Comparison of ENCODE assay signal across 27 cellular contexts in the genomic region with DNA sequence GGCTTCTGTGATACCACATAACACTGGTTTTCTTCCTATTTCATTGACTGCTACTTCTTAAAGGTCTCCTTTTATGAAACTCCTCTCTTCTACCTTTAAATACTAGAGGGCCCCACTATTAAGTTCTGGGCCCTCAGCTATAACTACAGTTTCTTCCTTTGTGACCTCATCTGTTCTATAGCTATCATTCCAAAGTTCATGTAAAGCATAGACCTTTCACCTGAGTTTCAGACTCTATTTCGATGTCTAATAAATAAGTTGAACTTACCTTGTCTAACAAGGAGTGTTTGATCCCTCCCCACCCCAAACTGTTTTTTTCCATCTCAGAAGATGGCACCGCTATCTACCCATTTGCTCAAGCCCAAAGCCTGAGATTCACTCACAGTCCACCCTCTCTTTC. TPM values are rescaled to one million over a fixed set of nuclear protein-coding genes. Genes with fewer than 3 reads are reported as not detected.
DNase-seq lines count a peak whose midpoint lies in the region; ATAC-seq, FAIRE-seq and TF ChIP-seq lines count a peak whose summit lies in the region.
"Had no signal": no experiment of that assay in that cellular context is flagged by ENCODE, and none has a peak within 500 bp of the region (broad histone marks: within the 10 kb centered on the region; RNA-seq: fewer than 3 reads in every experiment).

No MANE protein-coding gene starts in this region.

- no peak overlapping the region for H3K27ac ChIP-seq in testis
- H3K27ac ChIP-seq: A549; BLaER1 treated with 17β-estradiol and CSF1 and Interleukin-3, amounts not matched to agents 10 nM and 100 nM; GM23248 had no signal

- no peak for FAIRE-seq in HTR-8/SVneo (lab: Jason Lieb, UNC)
- FAIRE-seq: A549, GM12891, GM19239 had no signal

- no peaks in the 10 kb centered on the region for H3K9me3 Mint-ChIP-seq in stimulated activated naive CD8-positive, alpha-beta T cell treated with anti-CD3 and anti-CD28 coated beads, Interleukin-15, amount 100 ng/mL, for 72 hours
- no peaks in the 10 kb centered on the region for H3K9me3 Mint-ChIP-seq in activated T-helper 17 cell treated with anti-CD3 and anti-CD28 coated beads, Interleukin-2, amount 50 U/mL, for 72 hours
- H3K9me3 Mint-ChIP-seq: CD14-positive monocyte; CD4-positive, alpha-beta memory T cell; H9 had no signal

- H3K27me3 Mint-ChIP-seq in stimulated activated naive CD8-positive, alpha-beta T cell treated with anti-CD3 and anti-CD28 coated beads, Interleukin-15, amount 100 ng/mL, for 72 hours = no peaks in the 10 kb centered on the region
- no peaks in the 10 kb centered on the region for H3K27me3 Mint-ChIP-seq in activated T-helper 17 cell treated with anti-CD3 and anti-CD28 coated beads, Interleukin-2, amount 50 U/mL, for 72 hours
- H3K27me3 Mint-ChIP-seq: CD4-positive, alpha-beta memory T cell had no signal

- intact Hi-C loops in mucosa of descending colon (cut with DNase I, micrococcal nuclease) = no loop called here
- intact Hi-C loops in testis (cut with DNase I; ENCODE audit: low total_unique reads) = no loop called here

- H3K9me3 ChIP-seq in mucosa of descending colon (no peaks in the 10 kb centered on the region), testis (no peaks in the 10 kb centered on the region)
- H3K9me3 ChIP-seq: A549; BE2C; BLaER1 treated with 17β-estradiol and CSF1 and Interleukin-3, amounts not matched to agents 10 nM and 100 nM had no signal

- no peak overlapping the region for H3K4me3 Mint-ChIP-seq in stimulated activated naive CD8-positive, alpha-beta T cell treated with anti-CD3 and anti-CD28 coated beads, Interleukin-15, amount 100 ng/mL, for 72 hours
- no peak overlapping the region for H3K4me3 Mint-ChIP-seq in activated T-helper 17 cell treated with anti-CD3 and anti-CD28 coated beads, Interleukin-2, amount 50 U/mL, for 72 hours
- H3K4me3 Mint-ChIP-seq: CD14-positive monocyte; CD4-positive, alpha-beta memory T cell; H9 had no signal

- H3K4me1 Mint-ChIP-seq in stimulated activated naive CD8-positive, alpha-beta T cell treated with anti-CD3 and anti-CD28 coated beads, Interleukin-15, amount 100 ng/mL, for 72 hours = peaks cover 6% of the 10 kb centered on the region
- peaks cover 7% of the 10 kb centered on the region for H3K4me1 Mint-ChIP-seq in activated T-helper 17 cell treated with anti-CD3 and anti-CD28 coated beads, Interleukin-2, amount 50 U/mL, for 72 hours
- H3K4me1 Mint-ChIP-seq: H9 had no signal

- WGBS in testis, 2 donors = 96 to 97% methylated on average over 2 of the region's 2 CpGs

- H3K4me3 ChIP-seq in mucosa of descending colon (no peak overlapping the region), testis (no peak overlapping the region)
- H3K4me3 ChIP-seq: A549; BLaER1 treated with 17β-estradiol and CSF1 and Interleukin-3, amounts not matched to agents 10 nM and 100 nM; GM23248 had no signal

- ATAC-seq in stimulated activated naive CD8-positive, alpha-beta T cell treated with anti-CD3 and anti-CD28 coated beads, Interleukin-15, amount 100 ng/mL, for 72 hours = no peak
- no peak for ATAC-seq in stimulated activated naive CD8-positive, alpha-beta T cell treated with anti-CD3 and anti-CD28 coated beads, Interleukin-15, Interleukin-2, amounts not matched to agents 100 U/mL and 50 U/mL, for 24 hours
- ATAC-seq in activated T-helper 17 cell treated with anti-CD3 and anti-CD28 coated beads, Interleukin-2, amount 50 U/mL, for 72 hours (replicated peaks) = no peak
- ATAC-seq in mucosa of descending colon (peak; percentile 36), HG03378 (IDR thresholded peaks at IDR 0.05; ENCODE audit: unreplicated experiment) (no peak)
- ATAC-seq: A549, HCT116 had no signal

- no peaks in the 10 kb centered on the region for H3K27me3 ChIP-seq in testis
- H3K27me3 ChIP-seq: BE2C; BLaER1 treated with 17β-estradiol and CSF1 and Interleukin-3, amounts not matched to agents 10 nM and 100 nM had no signal

- TF ChIP-seq CTCF in mucosa of descending colon (IDR thresholded peaks at IDR 0.05) (no peak), testis (IDR thresholded peaks at IDR 0.05) (no peak)

- no peak for DNase-seq in stimulated activated naive CD8-positive, alpha-beta T cell treated with anti-CD3 and anti-CD28 coated beads, Interleukin-15, amount 100 ng/mL, for 72 hours
- DNase-seq in stimulated activated naive CD8-positive, alpha-beta T cell treated with anti-CD3 and anti-CD28 coated beads, Interleukin-15, Interleukin-2, amounts not matched to agents 100 U/mL and 50 U/mL, for 24 hours = no peak
- DNase-seq in mucosa of descending colon (no peak), HTR-8/SVneo (ENCODE audit: insufficient read length, low spot score) (no peak), testis (no peak)
- DNase-seq: 8988T; ACHN; AML-193; BE2C; Calu3; CD4-positive, alpha-beta memory T cell; COR-L47; DMS53; DMS79 treated with DMSO at 0.1 percent for 48 hours; GF-D8; GM23248; H9 had no signal

- no peak for TF ChIP-seq POLR2A in testis (IDR thresholded peaks at IDR 0.05)

- peaks cover 85% of the 10 kb centered on the region for H3K36me3 Mint-ChIP-seq in activated T-helper 17 cell treated with anti-CD3 and anti-CD28 coated beads, Interleukin-2, amount 50 U/mL, for 72 hours (ENCODE audit: low read depth)

- no peaks in the 10 kb centered on the region for H3K4me1 ChIP-seq in mucosa of descending colon (ENCODE audit: low read depth)
- H3K4me1 ChIP-seq in testis = no peaks in the 10 kb centered on the region
- H3K4me1 ChIP-seq: BE2C had no signal

- H3K27ac Mint-ChIP-seq in stimulated activated naive CD8-positive, alpha-beta T cell treated with anti-CD3 and anti-CD28 coated beads, Interleukin-15, amount 100 ng/mL, for 72 hours = peak overlapping the region; percentile 2 to 83
- peak overlapping the region; percentile 26 for H3K27ac Mint-ChIP-seq in activated T-helper 17 cell treated with anti-CD3 and anti-CD28 coated beads, Interleukin-2, amount 50 U/mL, for 72 hours

- H3K36me3 ChIP-seq in mucosa of descending colon (ENCODE audit: low read depth) (no peaks in the 10 kb centered on the region), testis (ENCODE audit: low read depth, missing control alignments) (no peaks in the 10 kb centered on the region)

RNA-seq across cellular contexts. Expression of gene PAAF1, which starts 35.2 kb away (rescaled TPM):
- 10 to 100 TPM; 32.0 to 40.6 TPM for total RNA-seq in activated T-helper 17 cell treated with anti-CD3 and anti-CD28 coated beads, Interleukin-2, amount 50 U/mL, for 72 hours
- total RNA-seq in mucosa of descending colon = 10 to 100 TPM; 13.8 to 19.7 (median 14.8) TPM
- 10 to 100 TPM; 44.0 to 47.6 TPM for total RNA-seq in testis
- 65.5 TPM for polyA plus RNA-seq in testis (ENCODE audit: insufficient read depth, low read depth, low replicate concordance)

RNA-seq across cellular contexts. Expression of gene COA4, which starts 35.4 kb away (rescaled TPM):
- 100 to 1,000 TPM in 1 of 2 donors, 10 to 100 TPM in 1; 56.2 to 104 TPM for total RNA-seq in activated T-helper 17 cell treated with anti-CD3 and anti-CD28 coated beads, Interleukin-2, amount 50 U/mL, for 72 hours
- total RNA-seq in mucosa of descending colon (10 to 100 TPM; 55.7 to 76.3 (median 61.0) TPM), testis (10 to 100 TPM; 60.5 to 69.4 TPM)
- polyA plus RNA-seq in testis (ENCODE audit: insufficient read depth, low read depth, low replicate concordance) = 76.5 TPM

RNA-seq across cellular contexts. Expression of gene DNAJB13, which starts 38.8 kb away (rescaled TPM):
- 1 to 10 TPM in 1 of 2 donors, not detected in 1; 1.2 TPM for total RNA-seq in activated T-helper 17 cell treated with anti-CD3 and anti-CD28 coated beads, Interleukin-2, amount 50 U/mL, for 72 hours
- not detected for total RNA-seq in mucosa of descending colon
- 10 to 100 TPM in 1 of 2 donors, 1 to 10 TPM in 1; 8.1 to 14.3 TPM for total RNA-seq in testis
- 49.3 TPM for polyA plus RNA-seq in testis (ENCODE audit: insufficient read depth, low read depth, low replicate concordance)
- total RNA-seq: Daoy, GM23248, H4, H9 had no signal
- polyA plus RNA-seq: CD14-positive monocyte had no signal

Comparison
In these comparisons a context has a peak if more than half of its experiments do, and no peak if none do; other contexts are left out.
1. RNA of gene DNAJB13, which starts 38.8 kb away (total RNA-seq): 8.1 to 14.3 TPM in testis; 1.2 TPM in activated T-helper 17 cell treated with anti-CD3 and anti-CD28 coated beads, Interleukin-2, amount 50 U/mL, for 72 hours and not detected in mucosa of descending colon; every median in the first group is over 4 times any median in the second.